Comparison of ENCODE assay signal across 28 cellular contexts in the genomic region with DNA sequence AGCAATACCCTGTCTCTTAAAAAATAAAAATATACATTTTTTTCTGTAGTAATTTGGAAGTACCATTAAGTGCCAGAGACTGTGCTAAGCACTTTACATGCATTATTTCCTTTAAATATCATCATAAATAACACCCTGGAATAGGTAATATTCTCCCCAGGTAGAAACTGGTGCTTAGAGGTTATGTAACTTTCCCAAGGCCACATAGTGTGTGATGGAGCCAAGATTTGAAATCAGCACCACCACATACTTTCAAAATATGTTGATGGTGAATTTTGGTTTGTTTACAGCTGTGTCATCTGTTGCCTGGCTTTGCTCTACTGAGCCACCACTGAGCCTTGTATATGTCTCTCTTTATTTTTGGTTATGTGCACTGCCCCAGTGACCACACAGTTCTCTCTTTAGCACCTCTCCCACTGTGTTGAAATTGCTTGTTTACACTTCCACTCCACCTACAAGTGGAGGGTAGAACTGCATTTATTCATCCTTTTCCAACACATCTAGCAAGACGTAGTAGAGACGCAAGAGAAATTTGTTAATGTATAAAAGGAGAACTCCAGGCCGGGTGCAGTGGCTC. TPM values are rescaled to one million over a fixed set of nuclear protein-coding genes. Genes with fewer than 3 reads are reported as not detected.
DNase-seq lines count a peak whose midpoint lies in the region; ATAC-seq, FAIRE-seq and TF ChIP-seq lines count a peak whose summit lies in the region.
"Had no signal": no experiment of that assay in that cellular context is flagged by ENCODE, and none has a peak within 500 bp of the region (broad histone marks: within the 10 kb centered on the region; RNA-seq: fewer than 3 reads in every experiment).

No MANE protein-coding gene starts in this region.

- WGBS in GM12878 (ENCODE audit: insufficient coverage, insufficient replicate concordance, low lambda C conversion rate, missing lambda C conversion rate): 97% methylated on average over 3 of the region's 3 CpGs

- FAIRE-seq in GM12878 (lab: Jason Lieb, UNC): no peak
- FAIRE-seq: GM12891 had no signal

- DNase-seq in GM12878 (ENCODE audit: low read depth, low spot score) (no peak), left lung (no peak), natural killer cell (no peak), amygdala (lab: John Stamatoyannopoulos, UW) (no peak)
- DNase-seq in activated CD4-positive, alpha-beta T cell treated with anti-CD3 and anti-CD28 coated beads for 1 hour: no peak
- DNase-seq: C1 segment of cervical spinal cord; CD4-positive, alpha-beta memory T cell; COR-L47; DMS79; EL; GDM1; GOT3; HFFc6; KBM-7; MV-4-11; NCI-H1105; NCI-H1436 treated with DMSO at 0.1 percent for 48 hours; NCI-H187 treated with DMSO at 0.1 percent for 48 hours; NCI-H2171 treated with DMSO at 0.1 percent for 48 hours; NCI-H345; NCI-H524 treated with DMSO at 0.1 percent for 48 hours; NCI-H774; PC-3; SK-N-SH had no signal

- RAD21 ChIA-PET in GM12878 (lab: Charles Lee; ENCODE audit: unreplicated experiment): no interaction called here

- peak overlapping the region; percentile 2 to 9 for H3K27ac Mint-ChIP-seq in natural killer cell
- H3K27ac Mint-ChIP-seq: CD4-positive, alpha-beta memory T cell; HFFc6 had no signal

- no peak for TF ChIP-seq CTCF in GM12878 (IDR thresholded peaks at IDR 0.05 in 2 of 3, conservative IDR thresholded peaks at IDR 0.05 in 1 of 3; ENCODE audit: control insufficient read depth in 2 of 3, extremely low read depth in 1 of 3, insufficient read depth in 1 of 3, low read depth in 3 of 3, low read length in 3 of 3)
- no peak for TF ChIP-seq CTCF in left lung (IDR thresholded peaks at IDR 0.05)
- no peak for TF ChIP-seq CTCF in natural killer cell (IDR thresholded peaks at IDR 0.05)

- H4K20me1 ChIP-seq in GM12878 (ENCODE audit: control insufficient read depth, insufficient read depth): no peaks in the 10 kb centered on the region

- no peaks in the 10 kb centered on the region for H3K9me3 Mint-ChIP-seq in natural killer cell
- H3K9me3 Mint-ChIP-seq: HFFc6 had no signal

- no peaks in the 10 kb centered on the region for H3K36me3 Mint-ChIP-seq in natural killer cell

- no peaks in the 10 kb centered on the region for H3K79me2 ChIP-seq in GM12878 (ENCODE audit: control insufficient read depth, insufficient read depth, low read length)

- H3K36me3 ChIP-seq in GM12878 (ENCODE audit: control insufficient read depth in 2 of 2, insufficient read depth in 2 of 2, low read length in 1 of 2) (no peaks in the 10 kb centered on the region), left lung (no peaks in the 10 kb centered on the region)
- H3K36me3 ChIP-seq: HAP-1 had no signal

- intact Hi-C loops in GM12878 (cut with micrococcal nuclease; ENCODE audit: unreplicated experiment) (no loop called here), left lung (cut with DNase I) (no loop called here), natural killer cell (cut with micrococcal nuclease) (no loop called here)

- no peaks in the 10 kb centered on the region for H3K4me1 ChIP-seq in GM12878 (ENCODE audit: control insufficient read depth, insufficient read depth, low read length)
- H3K4me1 ChIP-seq in left lung: no peaks in the 10 kb centered on the region
- H3K4me1 ChIP-seq: HAP-1 had no signal

- no peak for TF ChIP-seq POLR2A in GM12878 (IDR thresholded peaks at IDR 0.05; ENCODE audit: low read depth, low read length)

- no peak for TF ChIP-seq EP300 in GM12878 (IDR thresholded peaks at IDR 0.05; ENCODE audit: borderline replicate concordance in 1 of 2, control insufficient read depth in 1 of 2, low read depth in 2 of 2, low read length in 2 of 2)

- H3K27me3 ChIP-seq in GM12878 (replicated peaks in 1 of 2; ENCODE audit: control insufficient read depth in 2 of 2, insufficient read depth in 2 of 2, low read length in 1 of 2) (no peaks in the 10 kb centered on the region), left lung (no peaks in the 10 kb centered on the region)

- no peak overlapping the region for H3K4me3 Mint-ChIP-seq in natural killer cell
- H3K4me3 Mint-ChIP-seq: CD4-positive, alpha-beta memory T cell; HFFc6 had no signal

- peak; percentile 32; the same call in 1 of the 3 replicates for ATAC-seq in GM12878
- ATAC-seq in left lung: peak; percentile 96
- ATAC-seq in natural killer cell: peak; percentile 76 to 97 (median 97)
- ATAC-seq in HG02840 (IDR thresholded peaks at IDR 0.05; ENCODE audit: low FRiP score, unreplicated experiment): no peak
- no peak for ATAC-seq in HG03442 (IDR thresholded peaks at IDR 0.05; ENCODE audit: unreplicated experiment)
- ATAC-seq: PC-3 had no signal

- SMC1A ChIA-PET in GM12878 (lab: Charles Lee; ENCODE audit: uncharacterized antibody, unreplicated experiment): no interaction called here

- H3K27ac ChIP-seq in GM12878 (ENCODE audit: control insufficient read depth, insufficient read depth) (no peak overlapping the region), left lung (no peak overlapping the region)

- POLR2A ChIA-PET in GM12878 (lab: Charles Lee): no interaction called here

- peaks cover 5% of the 10 kb centered on the region in 2 donors for H3K4me1 Mint-ChIP-seq in natural killer cell

- H3K27me3 Mint-ChIP-seq in natural killer cell (ENCODE audit: low read depth in 2 of 2): no peaks in the 10 kb centered on the region
- H3K27me3 Mint-ChIP-seq: CD4-positive, alpha-beta memory T cell had no signal

- BruUV-seq in GM12878 (replicated peaks; lab: Mats Ljungman, UMichigan): no TSS peak

- no peak overlapping the region for H2AFZ ChIP-seq in GM12878 (ENCODE audit: control insufficient read depth, low read depth, low read length)

- H3K9ac ChIP-seq in GM12878 (ENCODE audit: control insufficient read depth, insufficient read depth, low read length): no peak overlapping the region
- H3K9ac ChIP-seq: SK-N-SH had no signal

- TF ChIP-seq RAD21 in GM12878 (IDR thresholded peaks at IDR 0.05; ENCODE audit: insufficient read depth, low read depth, low read length): no peak

- CTCF ChIA-PET in GM12878 (lab: Yijun Ruan, JAX): no interaction called here

- H3K9me3 ChIP-seq in GM12878 (replicated peaks; ENCODE audit: control insufficient read depth, insufficient read depth, low read length) (no peaks in the 10 kb centered on the region), left lung (no peaks in the 10 kb centered on the region)
- H3K9me3 ChIP-seq: SK-N-SH had no signal

- in situ Hi-C loops in GM12878 (cut with MboI): loop anchor here (10.0 kb wide), 1 partner anchor 53 kb away; no protein-coding TSS in a partner anchor

- no peak overlapping the region for H3K4me2 ChIP-seq in GM12878 (ENCODE audit: control insufficient read depth, insufficient read depth)
- H3K4me2 ChIP-seq: SK-N-SH had no signal

- H3K4me3 ChIP-seq in GM12878 (no peak overlapping the region), left lung (no peak overlapping the region)
- H3K4me3 ChIP-seq: HAP-1 had no signal

RNA-seq across cellular contexts. Expression of gene NBR1, which starts 19.0 kb away (rescaled TPM):
- total RNA-seq in GM12878 (2013; cell fraction: nucleolus; rRNA removed): 56.0 and 62.9 TPM in 2 replicates
- total RNA-seq in GM12878 (2014; rRNA removed) (27.2 and 27.7 TPM in 2 replicates), GM12878 (2014; rRNA removed; fragmentation: Illumina TruSeq; extraction: Trizol) (29.9 and 32.9 TPM in 2 replicates), GM12878 (2021) (26.9 and 29.2 TPM in 2 replicates), left lung (10 to 100 TPM; 62.4 to 78.2 TPM), natural killer cell (10 to 100 TPM; 63.3 to 74.8 (median 67.0) TPM)
- 19.3 TPM for polyA plus RNA-seq in GM12878 (2011; ENCODE audit: low read depth)
- polyA plus RNA-seq in GM12878 (2011; rRNA removed) (55.2 and 57.9 TPM in 2 replicates), GM12878 (2014; fragmentation: Illumina TruSeq; extraction: Trizol) (33.7 and 42.5 TPM in 2 replicates), GM12878 (2014; fragmentation: Nextera tagmentation; extraction: Ambion mirVana) (1 to 10 TPM; 3.5 to 6.2 TPM), GM12878 (2014; rRNA removed) (16.8 and 19.7 TPM in 2 replicates), GM12878 (2016; fragmentation: Nextera tagmentation; extraction: Ambion mirVana) (10 to 100 TPM; 29.3 to 30.2 TPM)
- 34.9 and 35.5 TPM in 2 replicates for polyA plus RNA-seq in GM12878 (2011; cell fraction: cytosol; rRNA removed)
- 23.2 and 28.4 TPM in 2 replicates for polyA plus RNA-seq in GM12878 (2011; cell fraction: nucleus; rRNA removed)
- 22.2 and 28.9 TPM in 2 replicates for polyA plus RNA-seq in GM12878 (2012)
- polyA minus RNA-seq in GM12878 (2011; rRNA and poly(A)+ RNA removed): 83.7 and 92.1 TPM in 2 replicates
- polyA minus RNA-seq in GM12878 (2011; cell fraction: cytosol; rRNA and poly(A)+ RNA removed): 21.0 and 24.5 TPM in 2 replicates
- polyA minus RNA-seq in GM12878 (2011; cell fraction: nucleus; rRNA and poly(A)+ RNA removed): 22.2 and 22.6 TPM in 2 replicates

RNA-seq across cellular contexts. Expression of gene BRCA1, which starts 26.8 kb away (rescaled TPM):
- total RNA-seq in GM12878 (2013; cell fraction: nucleolus; rRNA removed): 79.3 and 94.1 TPM in 2 replicates
- total RNA-seq in GM12878 (2014; rRNA removed) (51.8 and 54.4 TPM in 2 replicates), GM12878 (2014; rRNA removed; fragmentation: Illumina TruSeq; extraction: Trizol) (43.1 and 45.7 TPM in 2 replicates), GM12878 (2021) (38.7 and 39.5 TPM in 2 replicates), left lung (10 to 100 TPM; 10.3 to 17.7 TPM), natural killer cell (1 to 10 TPM; 5.7 to 9.9 (median 8.6) TPM)
- 17.3 TPM for polyA plus RNA-seq in GM12878 (2011; ENCODE audit: low read depth)
- polyA plus RNA-seq in GM12878 (2011; rRNA removed) (43.6 and 56.6 TPM in 2 replicates), GM12878 (2014; fragmentation: Illumina TruSeq; extraction: Trizol) (44.8 and 45.1 TPM in 2 replicates), GM12878 (2014; fragmentation: Nextera tagmentation; extraction: Ambion mirVana) (10 to 100 TPM; 16.8 to 17.4 TPM), GM12878 (2014; rRNA removed) (32.1 and 40.2 TPM in 2 replicates), GM12878 (2016; fragmentation: Nextera tagmentation; extraction: Ambion mirVana) (10 to 100 TPM; 54.9 to 71.2 TPM)
- 40.6 and 44.7 TPM in 2 replicates for polyA plus RNA-seq in GM12878 (2011; cell fraction: cytosol; rRNA removed)
- 39.7 and 52.4 TPM in 2 replicates for polyA plus RNA-seq in GM12878 (2011; cell fraction: nucleus; rRNA removed)
- polyA plus RNA-seq in GM12878 (2012): 21.4 and 22.0 TPM in 2 replicates
- polyA minus RNA-seq in GM12878 (2011; rRNA and poly(A)+ RNA removed): 101 and 103 TPM in 2 replicates
- polyA minus RNA-seq in GM12878 (2011; cell fraction: cytosol; rRNA and poly(A)+ RNA removed): 28.6 and 37.5 TPM in 2 replicates
- polyA minus RNA-seq in GM12878 (2011; cell fraction: nucleus; rRNA and poly(A)+ RNA removed): 35.7 and 52.9 TPM in 2 replicates

RNA-seq across cellular contexts. Expression of gene TMEM106A, which starts 59.7 kb away (rescaled TPM):
- total RNA-seq in GM12878 (2013; cell fraction: nucleolus; rRNA removed): 81.0 and 84.7 TPM in 2 replicates
- 7.9 and 8.9 TPM in 2 replicates for total RNA-seq in GM12878 (2014; rRNA removed)
- 8.0 and 9.3 TPM in 2 replicates for total RNA-seq in GM12878 (2014; rRNA removed; fragmentation: Illumina TruSeq; extraction: Trizol)
- 14.6 and 18.7 TPM in 2 replicates for total RNA-seq in GM12878 (2021)
- polyA plus RNA-seq in GM12878 (2011; ENCODE audit: low read depth): 5.2 TPM
- 8.7 and 13.9 TPM in 2 replicates for polyA plus RNA-seq in GM12878 (2011; rRNA removed)
- polyA plus RNA-seq in GM12878 (2011; cell fraction: cytosol; rRNA removed): 16.2 and 19.0 TPM in 2 replicates
- 26.4 and 28.4 TPM in 2 replicates for polyA plus RNA-seq in GM12878 (2011; cell fraction: nucleus; rRNA removed)
- 7.1 and 8.9 TPM in 2 replicates for polyA plus RNA-seq in GM12878 (2012)
- 9.0 and 11.5 TPM in 2 replicates for polyA plus RNA-seq in GM12878 (2014; fragmentation: Illumina TruSeq; extraction: Trizol)
- polyA plus RNA-seq in GM12878 (2014; fragmentation: Nextera tagmentation; extraction: Ambion mirVana): 1 to 10 TPM; 2.3 to 2.6 TPM
- polyA plus RNA-seq in GM12878 (2014; rRNA removed): 9.3 and 13.1 TPM in 2 replicates
- polyA plus RNA-seq in GM12878 (2016; fragmentation: Nextera tagmentation; extraction: Ambion mirVana): 10 to 100 TPM in 1 of 2 experiments, 1 to 10 TPM in 1; 8.8 to 14.1 TPM
- 30.3 and 37.9 TPM in 2 replicates for polyA minus RNA-seq in GM12878 (2011; rRNA and poly(A)+ RNA removed)
- 6.7 TPM in 2 replicates for polyA minus RNA-seq in GM12878 (2011; cell fraction: cytosol; rRNA and poly(A)+ RNA removed)
- 15.8 and 32.4 TPM in 2 replicates for polyA minus RNA-seq in GM12878 (2011; cell fraction: nucleus; rRNA and poly(A)+ RNA removed)
- 10 to 100 TPM; 14.4 to 26.8 TPM for total RNA-seq in left lung
- total RNA-seq in natural killer cell: 10 to 100 TPM; 22.0 to 27.4 (median 22.4) TPM
- total RNA-seq: PC-3 had no signal

Comparison
In these comparisons a context has a peak if more than half of its experiments do, and no peak if none do; other contexts are left out.
1. ATAC-seq: peak in GM12878 (single experiment), left lung (single experiment) and natural killer cell (3 of 3); none in HG02840 (single experiment) and HG03442 (single experiment).